Comparison of ENCODE assay signal across 10 cellular contexts in genomic region chr5:31809037-31809910, GRCh38.
DNase-seq lines count a peak whose midpoint lies in the region; ATAC-seq and TF ChIP-seq lines count a peak whose summit lies in the region.
"Had no signal": no experiment of that assay in that cellular context is flagged by ENCODE, and none has a peak within 500 bp of the region (broad histone marks: within the 10 kb centered on the region; RNA-seq: fewer than 3 reads in every experiment).

No MANE protein-coding gene starts in this region.

- H3K36me3 Mint-ChIP-seq in activated CD4-positive, alpha-beta T cell treated with anti-CD3 and anti-CD28 coated beads for 36 hours (ENCODE audit: low read depth) = no peaks in the 10 kb centered on the region
- H3K36me3 Mint-ChIP-seq in brain = no peaks in the 10 kb centered on the region
- H3K36me3 Mint-ChIP-seq: CD4-positive, alpha-beta memory T cell had no signal

- no peak overlapping the region for H3K27ac Mint-ChIP-seq in activated CD4-positive, alpha-beta T cell treated with anti-CD3 and anti-CD28 coated beads for 36 hours
- peak overlapping the region in 1 of 5 experiments; percentile 61 for H3K27ac Mint-ChIP-seq in brain
- H3K27ac Mint-ChIP-seq: CD4-positive, alpha-beta memory T cell; stimulated activated naive CD8-positive, alpha-beta T cell treated with anti-CD3 and anti-CD28 coated beads, Interleukin-15, Interleukin-2, amounts not matched to agents 100 ng/mL and 50 ng/mL, for 24 hours had no signal

- ATAC-seq in activated CD4-positive, alpha-beta T cell treated with anti-CD3 and anti-CD28 coated beads for 36 hours = no peak
- ATAC-seq in HG03442 (IDR thresholded peaks at IDR 0.05; ENCODE audit: unreplicated experiment) = peak; percentile 72
- no peak for ATAC-seq in GM21619 (IDR thresholded peaks at IDR 0.05; ENCODE audit: unreplicated experiment)

- H3K27me3 Mint-ChIP-seq in activated CD4-positive, alpha-beta T cell treated with anti-CD3 and anti-CD28 coated beads for 36 hours = peaks cover 2% of the 10 kb centered on the region
- H3K27me3 Mint-ChIP-seq in brain = peaks cover 11% of the 10 kb centered on the region
- H3K27me3 Mint-ChIP-seq: stimulated activated naive CD8-positive, alpha-beta T cell treated with anti-CD3 and anti-CD28 coated beads, Interleukin-15, Interleukin-2, amounts not matched to agents 100 ng/mL and 50 ng/mL, for 24 hours had no signal

- DNase-seq in activated CD4-positive, alpha-beta T cell treated with anti-CD3 and anti-CD28 coated beads for 36 hours = peak; percentile 59
- DNase-seq in activated CD4-positive, alpha-beta T cell treated with anti-CD3 and anti-CD28 coated beads for 1 hour = no peak
- DNase-seq in NOMO-1 (lab: John Stamatoyannopoulos, UW; ENCODE audit: unreplicated experiment in 2 of 2) (peak; percentile 44 to 49), iPS DF 19.7 (ENCODE audit: low read depth, low spot score) (peak; percentile 54), smooth muscle cell of the brain vasculature (ENCODE audit: low read depth, low spot score) (peak; percentile 37)

- POLR2A ChIA-PET in activated CD4-positive, alpha-beta T cell treated with anti-CD3 and anti-CD28 coated beads for 36 hours (lab: Charles Lee) = interaction anchor here (0.6 kb wide), 1 partner anchor 64 kb away, joined by 3 read pairs; no protein-coding TSS in a partner anchor

- no peak overlapping the region for H3K4me3 Mint-ChIP-seq in activated CD4-positive, alpha-beta T cell treated with anti-CD3 and anti-CD28 coated beads for 36 hours
- H3K4me3 Mint-ChIP-seq in brain = peak overlapping the region in 2 of 5 experiments; percentile 32 to 52
- H3K4me3 Mint-ChIP-seq: CD4-positive, alpha-beta memory T cell; stimulated activated naive CD8-positive, alpha-beta T cell treated with anti-CD3 and anti-CD28 coated beads, Interleukin-15, Interleukin-2, amounts not matched to agents 100 ng/mL and 50 ng/mL, for 24 hours had no signal

- CTCF ChIA-PET in activated CD4-positive, alpha-beta T cell treated with anti-CD3 and anti-CD28 coated beads for 36 hours (lab: Charles Lee) = interaction anchor here (0.5 to 1.3 kb wide), 6 partner anchors 227 to 583 kb away, joined by 3 to 8 read pairs (median 3); no protein-coding TSS in a partner anchor

- peak; percentile 83 to 86 for TF ChIP-seq CTCF in brain (conservative IDR thresholded peaks at IDR 0.05)

- H3K4me1 Mint-ChIP-seq in activated CD4-positive, alpha-beta T cell treated with anti-CD3 and anti-CD28 coated beads for 36 hours = no peaks in the 10 kb centered on the region
- peaks cover 16% of the 10 kb centered on the region for H3K4me1 Mint-ChIP-seq in brain
- H3K4me1 Mint-ChIP-seq: CD4-positive, alpha-beta memory T cell had no signal

- intact Hi-C loops in activated CD4-positive, alpha-beta T cell treated with anti-CD3 and anti-CD28 coated beads for 36 hours (cut with DNase I, micrococcal nuclease) = loop anchor here (1.0 kb wide), 1 partner anchor 228 kb away; no protein-coding TSS in a partner anchor

- H3K9me3 Mint-ChIP-seq in activated CD4-positive, alpha-beta T cell treated with anti-CD3 and anti-CD28 coated beads for 36 hours (ENCODE audit: low read depth) = no peaks in the 10 kb centered on the region
- no peaks in the 10 kb centered on the region for H3K9me3 Mint-ChIP-seq in brain
- H3K9me3 Mint-ChIP-seq: stimulated activated naive CD8-positive, alpha-beta T cell treated with anti-CD3 and anti-CD28 coated beads, Interleukin-15, Interleukin-2, amounts not matched to agents 100 ng/mL and 50 ng/mL, for 24 hours had no signal
